10 cellular contexts compared by ENCODE assay signal in the genomic region with DNA sequence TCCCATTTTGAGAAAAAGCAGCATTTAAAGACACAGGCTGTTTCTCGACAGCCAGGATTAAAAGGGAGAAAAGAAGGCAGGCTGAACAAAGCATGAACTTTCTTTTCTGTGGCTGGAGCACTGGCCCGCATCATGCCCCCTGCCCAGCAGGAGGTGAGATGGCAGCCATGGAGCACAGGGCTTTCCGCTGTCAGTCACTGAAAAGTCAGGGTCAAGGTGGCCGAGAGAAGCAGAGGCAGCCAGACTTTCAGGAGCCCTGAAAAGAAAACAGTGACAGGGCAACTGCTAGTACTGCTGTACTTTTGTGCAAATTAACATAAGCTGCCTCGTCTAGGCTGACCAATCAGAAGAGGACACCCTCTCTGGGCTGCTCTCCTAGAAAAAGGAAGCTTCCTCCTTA. TPM values are rescaled to one million over a fixed set of nuclear protein-coding genes. Genes with fewer than 3 reads are reported as not detected.
"Had no signal": no experiment of that assay in that cellular context is flagged by ENCODE, and none has a peak within 500 bp of the region (broad histone marks: within the 10 kb centered on the region; RNA-seq: fewer than 3 reads in every experiment).

No MANE protein-coding gene starts in this region.

- DNase-seq: GOT3, H7, HFFc6 had no signal

- H3K4me1 ChIP-seq: HAP-1 had no signal

- H3K27ac ChIP-seq: HL-60 had no signal

- H3K36me3 Mint-ChIP-seq: IgD-negative memory B cell had no signal

- H3K9me3 ChIP-seq: HAP-1 had no signal

- FAIRE-seq: HepG2 had no signal

- H3K4me1 Mint-ChIP-seq: IgD-negative memory B cell had no signal

- H3K27ac Mint-ChIP-seq: HFFc6, IgD-negative memory B cell had no signal

- H3K36me3 ChIP-seq: HAP-1 had no signal

- H3K4me3 Mint-ChIP-seq: HFFc6, IgD-negative memory B cell had no signal

- ATAC-seq: HCT116, HepG2 had no signal

- H3K4me3 ChIP-seq: HAP-1 had no signal

RNA-seq across cellular contexts. Expression of gene GP2, which starts 5.8 kb away (rescaled TPM):
- total RNA-seq: H4, H7, HFFc6, HT1080 had no signal
- polyA plus RNA-seq: IgD-negative memory B cell had no signal

RNA-seq across cellular contexts. Expression of gene UMOD, which starts 19.4 kb away (rescaled TPM):
- total RNA-seq: H4, H7, HepG2, HFFc6, HT1080 had no signal
- polyA plus RNA-seq: HepG2, IgD-negative memory B cell had no signal
